In genomic region chr19:45547965-45548609, GRCh38 we compare ENCODE assay signal across 14 cellular contexts. TPM values are rescaled to one million over a fixed set of nuclear protein-coding genes. Genes with fewer than 3 reads are reported as not detected.
A peak's percentile ranks its signal among the peaks of the same experiment; 100 is the strongest.
DNase-seq lines count a peak whose midpoint lies in the region; ATAC-seq, FAIRE-seq and TF ChIP-seq lines count a peak whose summit lies in the region.
"Had no signal": no experiment of that assay in that cellular context is flagged by ENCODE, and none has a peak within 500 bp of the region (broad histone marks: within the 10 kb centered on the region; RNA-seq: fewer than 3 reads in every experiment).

No MANE protein-coding gene starts in this region.

- no peak overlapping the region for H3K27ac Mint-ChIP-seq in activated CD4-positive, alpha-beta T cell treated with anti-CD3 and anti-CD28 coated beads, Interleukin-2, amount 10 ng/mL, durations not matched to agents 7 days and 5 days
- H3K27ac Mint-ChIP-seq: activated CD4-positive, alpha-beta T cell treated with anti-CD3 and anti-CD28 coated beads for 36 hours; activated naive CD8-positive, alpha-beta T cell treated with anti-CD3 and anti-CD28 coated beads, Interleukin-2, amount 10 ng/mL, durations not matched to agents 7 days and 5 days had no signal

- H3K4me1 ChIP-seq in lower lobe of right lung, result no peaks in the 10 kb centered on the region

- no peak for FAIRE-seq in bronchial epithelial cell (lab: Jason Lieb, UNC)
- FAIRE-seq: RCC 7860 had no signal

- H3K4me1 Mint-ChIP-seq in activated CD4-positive, alpha-beta T cell treated with anti-CD3 and anti-CD28 coated beads, Interleukin-2, amount 10 ng/mL, durations not matched to agents 7 days and 5 days, result peaks cover 6% of the 10 kb centered on the region
- H3K4me1 Mint-ChIP-seq: stimulated activated naive CD8-positive, alpha-beta T cell treated with anti-CD3 and anti-CD28 coated beads, Interleukin-15, amount 100 ng/mL, for 72 hours had no signal

- POLR2A ChIA-PET in activated CD4-positive, alpha-beta T cell treated with anti-CD3 and anti-CD28 coated beads, Interleukin-2, amount 10 ng/mL, durations not matched to agents 7 days and 5 days (lab: Charles Lee), result no interaction called here

- no peaks in the 10 kb centered on the region for H3K9me3 ChIP-seq in lower lobe of right lung

- H3K9me3 Mint-ChIP-seq in activated CD4-positive, alpha-beta T cell treated with anti-CD3 and anti-CD28 coated beads, Interleukin-2, amount 10 ng/mL, durations not matched to agents 7 days and 5 days, result no peaks in the 10 kb centered on the region
- H3K9me3 Mint-ChIP-seq: activated naive CD8-positive, alpha-beta T cell treated with anti-CD3 and anti-CD28 coated beads, Interleukin-2, amount 10 ng/mL, durations not matched to agents 7 days and 5 days; stimulated activated naive CD8-positive, alpha-beta T cell treated with anti-CD3 and anti-CD28 coated beads, Interleukin-15, amount 100 ng/mL, for 72 hours had no signal

- CTCF ChIA-PET in activated CD4-positive, alpha-beta T cell treated with anti-CD3 and anti-CD28 coated beads, Interleukin-2, amount 10 ng/mL, durations not matched to agents 7 days and 5 days (lab: Charles Lee), result interaction anchor here (3.1 kb wide), 1 partner anchor 11 kb away, joined by 13 read pairs; no protein-coding TSS in a partner anchor

- H3K27me3 Mint-ChIP-seq in activated CD4-positive, alpha-beta T cell treated with anti-CD3 and anti-CD28 coated beads, Interleukin-2, amount 10 ng/mL, durations not matched to agents 7 days and 5 days, result no peaks in the 10 kb centered on the region
- H3K27me3 Mint-ChIP-seq: activated CD4-positive, alpha-beta T cell treated with anti-CD3 and anti-CD28 coated beads for 36 hours; activated naive CD8-positive, alpha-beta T cell treated with anti-CD3 and anti-CD28 coated beads, Interleukin-2, amount 10 ng/mL, durations not matched to agents 7 days and 5 days; stimulated activated naive CD8-positive, alpha-beta T cell treated with anti-CD3 and anti-CD28 coated beads, Interleukin-15, amount 100 ng/mL, for 72 hours had no signal

- H3K4me3 ChIP-seq in bronchial epithelial cell (ENCODE audit: low read depth, low read length) (no peak overlapping the region), lower lobe of right lung (no peak overlapping the region), coronary artery (no peak overlapping the region)

- no peaks in the 10 kb centered on the region for H3K36me3 Mint-ChIP-seq in activated CD4-positive, alpha-beta T cell treated with anti-CD3 and anti-CD28 coated beads, Interleukin-2, amount 10 ng/mL, durations not matched to agents 7 days and 5 days (ENCODE audit: low read depth)

- H3K36me3 ChIP-seq in bronchial epithelial cell (ENCODE audit: control insufficient read depth, insufficient read depth, low read length), result no peaks in the 10 kb centered on the region
- H3K36me3 ChIP-seq in lower lobe of right lung, result peaks cover 4% of the 10 kb centered on the region

- H3K27ac ChIP-seq in lower lobe of right lung, result no peak overlapping the region
- peak overlapping the region in 1 of 2 donors; percentile 5 for H3K27ac ChIP-seq in coronary artery

- ATAC-seq in lower lobe of right lung (peak; percentile 33 to 42), GM18870 (IDR thresholded peaks at IDR 0.05; ENCODE audit: unreplicated experiment) (no peak)
- ATAC-seq: activated CD4-positive, alpha-beta T cell treated with anti-CD3 and anti-CD28 coated beads for 36 hours; stimulated activated naive CD8-positive, alpha-beta T cell treated with anti-CD3 and anti-CD28 coated beads, Interleukin-15, amount 100 ng/mL, for 72 hours had no signal

- H3K4me3 Mint-ChIP-seq in activated CD4-positive, alpha-beta T cell treated with anti-CD3 and anti-CD28 coated beads, Interleukin-2, amount 10 ng/mL, durations not matched to agents 7 days and 5 days, result no peak overlapping the region
- H3K4me3 Mint-ChIP-seq: activated CD4-positive, alpha-beta T cell treated with anti-CD3 and anti-CD28 coated beads for 36 hours; activated naive CD8-positive, alpha-beta T cell treated with anti-CD3 and anti-CD28 coated beads, Interleukin-2, amount 10 ng/mL, durations not matched to agents 7 days and 5 days; CD14-positive monocyte; stimulated activated naive CD8-positive, alpha-beta T cell treated with anti-CD3 and anti-CD28 coated beads, Interleukin-15, amount 100 ng/mL, for 72 hours had no signal

- H3K27me3 ChIP-seq in bronchial epithelial cell (ENCODE audit: control insufficient read depth, insufficient read depth, low read length) (no peaks in the 10 kb centered on the region), lower lobe of right lung (ENCODE audit: low read depth) (no peaks in the 10 kb centered on the region)

- DNase-seq in AG08396 (ENCODE audit: low spot score), result peak; percentile 49
- DNase-seq in HT-29 (ENCODE audit: low spot score), result peak; percentile 95
- peak; percentile 86 for DNase-seq in bronchial epithelial cell (ENCODE audit: low read depth)
- DNase-seq in lower lobe of right lung, result no peak
- no peak for DNase-seq in activated CD4-positive, alpha-beta T cell treated with anti-CD3 and anti-CD28 coated beads, Interleukin-2, amount 10 ng/mL, durations not matched to agents 7 days and 5 days
- DNase-seq in nucleus accumbens (lab: John Stamatoyannopoulos, UW), result no peak
- DNase-seq in coronary artery (ENCODE audit: low spot score), result no peak
- DNase-seq: activated CD4-positive, alpha-beta T cell treated with anti-CD3 and anti-CD28 coated beads for 36 hours; activated naive CD8-positive, alpha-beta T cell treated with anti-CD3 and anti-CD28 coated beads, Interleukin-2, amount 10 ng/mL, durations not matched to agents 7 days and 5 days; stimulated activated naive CD8-positive, alpha-beta T cell treated with anti-CD3 and anti-CD28 coated beads, Interleukin-15, amount 100 ng/mL, for 72 hours had no signal

- intact Hi-C loops in lower lobe of right lung (cut with DNase I), result no loop called here

- TF ChIP-seq CTCF in bronchial epithelial cell (IDR thresholded peaks at IDR 0.05; ENCODE audit: insufficient read depth, low read length, severe bottlenecking) (no peak), lower lobe of right lung (IDR thresholded peaks at IDR 0.05) (no peak), coronary artery (IDR thresholded peaks at IDR 0.05) (no peak)

RNA-seq across cellular contexts. Expression of gene OPA3, which starts 36.5 kb away (rescaled TPM):
- total RNA-seq in HT-29 (2014; rRNA removed; shearing (Covaris generic)), result 20.5 and 23.0 TPM in 2 replicates
- total RNA-seq in bronchial epithelial cell, result 5.3 and 7.0 TPM in 2 replicates
- total RNA-seq in lower lobe of right lung, result 11.3 TPM
- total RNA-seq in activated CD4-positive, alpha-beta T cell treated with anti-CD3 and anti-CD28 coated beads, Interleukin-2, amount 10 ng/mL, durations not matched to agents 7 days and 5 days, result 10 to 100 TPM; 12.6 to 13.4 TPM

RNA-seq across cellular contexts. Expression of gene VASP, which starts 40.8 kb away (rescaled TPM):
- total RNA-seq in HT-29 (2014; rRNA removed; shearing (Covaris generic)), result 443 and 506 TPM in 2 replicates
- total RNA-seq in bronchial epithelial cell (59.0 and 86.0 TPM in 2 replicates), lower lobe of right lung (190 TPM)
- 100 to 1,000 TPM; 143 to 157 TPM for total RNA-seq in activated CD4-positive, alpha-beta T cell treated with anti-CD3 and anti-CD28 coated beads, Interleukin-2, amount 10 ng/mL, durations not matched to agents 7 days and 5 days

RNA-seq across cellular contexts. Expression of gene PPM1N, which starts 49.8 kb away (rescaled TPM):
- 9.8 and 15.3 TPM in 2 replicates for total RNA-seq in HT-29 (2014; rRNA removed; shearing (Covaris generic))
- total RNA-seq in bronchial epithelial cell, result 1.4 and 1.6 TPM in 2 replicates
- 1.8 TPM for total RNA-seq in lower lobe of right lung
- total RNA-seq in activated CD4-positive, alpha-beta T cell treated with anti-CD3 and anti-CD28 coated beads, Interleukin-2, amount 10 ng/mL, durations not matched to agents 7 days and 5 days, result 1 to 10 TPM in 1 of 2 experiments, under 1 TPM in 1; 0.82 to 1.1 TPM

RNA-seq across cellular contexts. Expression of gene RTN2, which starts 51.2 kb away (rescaled TPM):
- total RNA-seq in HT-29 (2014; rRNA removed; shearing (Covaris generic)), result 11.4 and 15.4 TPM in 2 replicates
- 2.1 and 2.9 TPM in 2 replicates for total RNA-seq in bronchial epithelial cell
- 16.2 TPM for total RNA-seq in lower lobe of right lung
- total RNA-seq in activated CD4-positive, alpha-beta T cell treated with anti-CD3 and anti-CD28 coated beads, Interleukin-2, amount 10 ng/mL, durations not matched to agents 7 days and 5 days, result 1 to 10 TPM; 1.8 to 2.0 TPM

RNA-seq across cellular contexts. Expression of gene GPR4, which starts 53.9 kb away (rescaled TPM):
- not detected in 2 replicates for total RNA-seq in HT-29 (2014; rRNA removed; shearing (Covaris generic))
- total RNA-seq in bronchial epithelial cell (not detected in 2 replicates), lower lobe of right lung (10.5 TPM)
- total RNA-seq in activated CD4-positive, alpha-beta T cell treated with anti-CD3 and anti-CD28 coated beads, Interleukin-2, amount 10 ng/mL, durations not matched to agents 7 days and 5 days, result not detected
- total RNA-seq: activated CD4-positive, alpha-beta T cell treated with anti-CD3 and anti-CD28 coated beads for 36 hours; activated naive CD8-positive, alpha-beta T cell treated with anti-CD3 and anti-CD28 coated beads, Interleukin-2, amount 10 ng/mL, durations not matched to agents 7 days and 5 days; epithelial cell of proximal tubule had no signal

Comparison
In these comparisons a context has a peak if more than half of its experiments do, and no peak if none do; other contexts are left out.
1. DNase-seq: peak in AG08396 (single experiment), HT-29 (single experiment) and bronchial epithelial cell (single experiment); none in lower lobe of right lung (single experiment), activated CD4-positive, alpha-beta T cell treated with anti-CD3 and anti-CD28 coated beads, Interleukin-2, amount 10 ng/mL, durations not matched to agents 7 days and 5 days (single experiment), nucleus accumbens (0 of 56) and coronary artery (single experiment).